Comparison of ENCODE assay signal across 22 cellular contexts in the genomic region with DNA sequence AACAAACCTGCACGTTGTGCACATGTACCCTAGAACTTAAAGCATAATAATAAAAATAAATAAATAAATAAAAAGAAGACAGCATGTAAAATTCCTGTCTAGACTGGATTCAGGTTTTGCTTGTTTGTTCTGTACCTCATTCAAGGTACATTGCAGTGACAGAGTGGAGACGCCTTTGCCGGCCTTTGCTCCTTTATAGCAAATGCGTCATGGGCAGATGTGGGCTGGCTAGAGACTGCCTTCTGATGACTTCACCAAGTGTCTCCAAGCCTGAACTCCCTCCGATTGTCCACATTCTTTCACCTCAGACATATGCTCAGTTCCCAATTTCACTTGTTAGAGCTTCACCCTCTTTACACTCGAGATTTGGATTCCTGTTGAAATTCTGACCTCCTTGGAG.
"Had no signal": no experiment of that assay in that cellular context is flagged by ENCODE, and none has a peak within 500 bp of the region (broad histone marks: within the 10 kb centered on the region; RNA-seq: fewer than 3 reads in every experiment).

No MANE protein-coding gene starts in this region.

- H3K4me3 ChIP-seq: left lung, neural progenitor cell, prostate gland, right atrium auricular region, testis, tibial artery, vagina had no signal

- ATAC-seq: effector memory CD8-positive, alpha-beta T cell; left lung; natural killer cell treated with Interleukin-12 subunit alpha and Interleukin-12 subunit beta and Interleukin-15 and Interleukin-18, amount 100 ng/mL, for 72 hours; sciatic nerve; stimulated activated effector memory CD8-positive, alpha-beta T cell treated with anti-CD3 and anti-CD28 coated beads, Interleukin-12 subunit alpha, Interleukin-12 subunit beta, amount 100 ng/mL, for 72 hours had no signal

- DNase-seq: cortex of kidney; effector memory CD8-positive, alpha-beta T cell; erythroblast; head of caudate nucleus; kidney; left lung; mesenchymal stem cell; naive B cell; stimulated activated CD4-positive, alpha-beta T cell treated with anti-CD3 and anti-CD28 coated beads, Interleukin-2, amount 100 ng/mL, for 24 hours; stimulated activated CD4-positive, alpha-beta T cell treated with anti-CD3 and anti-CD28 coated beads, Interleukin-4, amount 100 ng/mL, for 24 hours; stimulated activated naive CD4-positive, alpha-beta T cell treated with Interleukin-2 at 50 U/mL for 16 hours; substantia nigra; testis; tibial artery had no signal

- FAIRE-seq: frontal cortex, kidney had no signal

- H3K9me3 ChIP-seq: left lung, prostate gland, testis, tibial artery, vagina had no signal

- H3K27me3 ChIP-seq: left lung, neural progenitor cell, right atrium auricular region, testis, tibial artery, vagina had no signal

- H3K4me1 ChIP-seq: neural progenitor cell, prostate gland had no signal

- H3K4me2 ChIP-seq: neural progenitor cell had no signal

- H3K27ac ChIP-seq: left lung, neural progenitor cell, prostate gland, right atrium auricular region, testis, tibial artery had no signal

- H2AFZ ChIP-seq: neural progenitor cell had no signal

- H3K36me3 ChIP-seq: left lung, neural progenitor cell, prostate gland, right atrium auricular region, tibial artery, vagina had no signal
